ENCODE assay signal across 1 cellular context in the genomic region with DNA sequence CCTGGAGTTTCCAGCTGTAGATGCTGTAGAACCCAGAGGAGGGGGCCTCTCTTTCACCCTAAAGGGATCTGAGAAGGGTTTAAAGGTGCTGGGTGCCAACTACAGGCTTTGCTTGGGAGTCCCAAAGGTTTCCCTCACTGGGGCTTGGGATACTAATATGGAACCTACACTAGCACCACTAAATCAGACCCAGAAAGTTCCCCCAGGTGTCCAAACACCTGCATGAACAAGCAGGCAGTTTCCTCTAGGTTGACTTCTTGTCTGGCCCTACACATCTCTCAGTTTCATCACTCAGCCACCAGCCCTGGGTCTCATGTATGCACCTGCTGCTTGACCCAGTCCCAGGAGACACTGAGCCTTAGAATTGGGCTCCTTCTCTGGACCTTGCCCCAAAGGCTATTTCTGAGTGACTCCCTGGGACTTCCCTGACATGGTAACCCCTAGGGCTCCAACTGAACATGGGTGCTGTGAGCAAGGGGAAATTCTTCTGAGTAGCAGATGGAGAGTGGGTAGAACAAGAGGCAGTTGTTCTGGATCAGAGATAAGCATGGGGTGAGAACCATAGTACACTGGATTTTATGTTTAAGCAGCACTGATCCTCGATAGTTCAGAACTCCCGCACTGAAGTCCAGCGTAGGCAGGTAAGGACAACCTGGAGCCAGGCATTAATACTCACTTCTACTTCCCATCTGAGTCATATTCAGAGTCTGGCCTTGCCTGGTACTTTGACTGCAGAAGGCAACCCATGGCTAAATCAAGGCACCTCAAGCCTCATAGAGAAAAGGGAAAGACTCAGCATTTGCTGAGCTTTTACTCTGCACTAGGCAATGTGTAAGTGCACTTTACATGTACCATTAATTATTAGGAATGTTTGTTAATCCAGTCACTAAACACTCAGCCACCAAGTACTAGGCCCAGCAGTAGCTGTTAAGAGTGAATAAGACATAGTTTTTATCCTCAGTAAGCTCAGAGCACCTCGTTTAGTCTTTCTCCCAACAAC.
TF ChIP-seq lines count a peak whose summit lies in the region.

No MANE protein-coding gene starts in this region.

TF ChIP-seq in HepG2, 621 proteins besides CTCF, POLR2A, EP300 and RAD21 (continued from another document and continues in another):
- TF ChIP-seq, protein P1, sequence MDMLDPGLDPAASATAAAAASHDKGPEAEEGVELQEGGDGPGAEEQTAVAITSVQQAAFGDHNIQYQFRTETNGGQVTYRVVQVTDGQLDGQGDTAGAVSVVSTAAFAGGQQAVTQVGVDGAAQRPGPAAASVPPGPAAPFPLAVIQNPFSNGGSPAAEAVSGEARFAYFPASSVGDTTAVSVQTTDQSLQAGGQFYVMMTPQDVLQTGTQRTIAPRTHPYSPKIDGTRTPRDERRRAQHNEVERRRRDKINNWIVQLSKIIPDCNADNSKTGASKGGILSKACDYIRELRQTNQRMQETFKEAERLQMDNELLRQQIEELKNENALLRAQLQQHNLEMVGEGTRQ (IDR thresholded peaks at IDR 0.05; ENCODE audit: low read depth, low read length) = no peak
- TF ChIP-seq, protein P1 (CRISPR knock-in tag; IDR thresholded peaks at IDR 0.05; ENCODE audit: borderline replicate concordance) = 0 out of 2 replicates have a peak, but pooled peaks have one; percentile 7
- TF ChIP-seq ZNF652 (CRISPR knock-in tag; IDR thresholded peaks at IDR 0.05; ENCODE audit: borderline replicate concordance, low read depth) (no peak), WIZ (CRISPR knock-in tag; IDR thresholded peaks at IDR 0.05) (no peak), THAP9 (CRISPR knock-in tag; IDR thresholded peaks at IDR 0.05; ENCODE audit: borderline replicate concordance) (no peak), ZNF510 (CRISPR knock-in tag; IDR thresholded peaks at IDR 0.05; ENCODE audit: low read depth) (no peak; the same call in 1 of the 2 replicates), ZNF24 (IDR thresholded peaks at IDR 0.05) (no peak), RFXANK (CRISPR knock-in tag; IDR thresholded peaks at IDR 0.05) (no peak), ZC3H4 (CRISPR knock-in tag; IDR thresholded peaks at IDR 0.05; ENCODE audit: borderline replicate concordance) (0 out of 2 replicates have a peak, but pooled peaks have one; percentile 29), PLSCR1 (CRISPR knock-in tag; IDR thresholded peaks at IDR 0.05; ENCODE audit: borderline replicate concordance) (no peak), GABPA (IDR thresholded peaks at IDR 0.05; ENCODE audit: low read depth, low read length) (no peak), GABPA (CRISPR knock-in tag; IDR thresholded peaks at IDR 0.05; ENCODE audit: low read depth) (no peak), KMT2A (CRISPR knock-in tag; IDR thresholded peaks at IDR 0.05) (no peak), ZBTB39 (CRISPR knock-in tag; IDR thresholded peaks at IDR 0.05) (no peak; the same call in 1 of the 2 replicates), RBM39 (IDR thresholded peaks at IDR 0.05; ENCODE audit: low read depth, low read length, poor library complexity, severe bottlenecking) (no peak), ZBTB7A (CRISPR knock-in tag; IDR thresholded peaks at IDR 0.05) (no peak; the same call in 1 of the 2 replicates), ZNF274 (CRISPR knock-in tag; IDR thresholded peaks at IDR 0.05) (peak; percentile 81), ZBTB7B (CRISPR knock-in tag; IDR thresholded peaks at IDR 0.05) (no peak), FOXK2 (IDR thresholded peaks at IDR 0.05) (no peak), GATA4 (IDR thresholded peaks at IDR 0.05; ENCODE audit: borderline replicate concordance, low read depth) (no peak), ZBTB25 (CRISPR knock-in tag; IDR thresholded peaks at IDR 0.05) (no peak), ZNF780A (CRISPR knock-in tag; IDR thresholded peaks at IDR 0.05) (no peak), ZNF343 (CRISPR knock-in tag; IDR thresholded peaks at IDR 0.05) (no peak), FOSL2 (CRISPR knock-in tag; IDR thresholded peaks at IDR 0.05) (no peak)
- TF ChIP-seq, protein P2, sequence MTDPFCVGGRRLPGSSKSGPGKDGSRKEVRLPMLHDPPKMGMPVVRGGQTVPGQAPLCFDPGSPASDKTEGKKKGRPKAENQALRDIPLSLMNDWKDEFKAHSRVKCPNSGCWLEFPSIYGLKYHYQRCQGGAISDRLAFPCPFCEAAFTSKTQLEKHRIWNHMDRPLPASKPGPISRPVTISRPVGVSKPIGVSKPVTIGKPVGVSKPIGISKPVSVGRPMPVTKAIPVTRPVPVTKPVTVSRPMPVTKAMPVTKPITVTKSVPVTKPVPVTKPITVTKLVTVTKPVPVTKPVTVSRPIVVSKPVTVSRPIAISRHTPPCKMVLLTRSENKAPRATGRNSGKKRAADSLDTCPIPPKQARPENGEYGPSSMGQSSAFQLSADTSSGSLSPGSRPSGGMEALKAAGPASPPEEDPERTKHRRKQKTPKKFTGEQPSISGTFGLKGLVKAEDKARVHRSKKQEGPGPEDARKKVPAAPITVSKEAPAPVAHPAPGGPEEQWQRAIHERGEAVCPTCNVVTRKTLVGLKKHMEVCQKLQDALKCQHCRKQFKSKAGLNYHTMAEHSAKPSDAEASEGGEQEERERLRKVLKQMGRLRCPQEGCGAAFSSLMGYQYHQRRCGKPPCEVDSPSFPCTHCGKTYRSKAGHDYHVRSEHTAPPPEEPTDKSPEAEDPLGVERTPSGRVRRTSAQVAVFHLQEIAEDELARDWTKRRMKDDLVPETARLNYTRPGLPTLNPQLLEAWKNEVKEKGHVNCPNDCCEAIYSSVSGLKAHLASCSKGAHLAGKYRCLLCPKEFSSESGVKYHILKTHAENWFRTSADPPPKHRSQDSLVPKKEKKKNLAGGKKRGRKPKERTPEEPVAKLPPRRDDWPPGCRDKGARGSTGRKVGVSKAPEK (CRISPR knock-in tag; IDR thresholded peaks at IDR 0.05; ENCODE audit: borderline replicate concordance) = no peak
- TF ChIP-seq, protein P3, sequence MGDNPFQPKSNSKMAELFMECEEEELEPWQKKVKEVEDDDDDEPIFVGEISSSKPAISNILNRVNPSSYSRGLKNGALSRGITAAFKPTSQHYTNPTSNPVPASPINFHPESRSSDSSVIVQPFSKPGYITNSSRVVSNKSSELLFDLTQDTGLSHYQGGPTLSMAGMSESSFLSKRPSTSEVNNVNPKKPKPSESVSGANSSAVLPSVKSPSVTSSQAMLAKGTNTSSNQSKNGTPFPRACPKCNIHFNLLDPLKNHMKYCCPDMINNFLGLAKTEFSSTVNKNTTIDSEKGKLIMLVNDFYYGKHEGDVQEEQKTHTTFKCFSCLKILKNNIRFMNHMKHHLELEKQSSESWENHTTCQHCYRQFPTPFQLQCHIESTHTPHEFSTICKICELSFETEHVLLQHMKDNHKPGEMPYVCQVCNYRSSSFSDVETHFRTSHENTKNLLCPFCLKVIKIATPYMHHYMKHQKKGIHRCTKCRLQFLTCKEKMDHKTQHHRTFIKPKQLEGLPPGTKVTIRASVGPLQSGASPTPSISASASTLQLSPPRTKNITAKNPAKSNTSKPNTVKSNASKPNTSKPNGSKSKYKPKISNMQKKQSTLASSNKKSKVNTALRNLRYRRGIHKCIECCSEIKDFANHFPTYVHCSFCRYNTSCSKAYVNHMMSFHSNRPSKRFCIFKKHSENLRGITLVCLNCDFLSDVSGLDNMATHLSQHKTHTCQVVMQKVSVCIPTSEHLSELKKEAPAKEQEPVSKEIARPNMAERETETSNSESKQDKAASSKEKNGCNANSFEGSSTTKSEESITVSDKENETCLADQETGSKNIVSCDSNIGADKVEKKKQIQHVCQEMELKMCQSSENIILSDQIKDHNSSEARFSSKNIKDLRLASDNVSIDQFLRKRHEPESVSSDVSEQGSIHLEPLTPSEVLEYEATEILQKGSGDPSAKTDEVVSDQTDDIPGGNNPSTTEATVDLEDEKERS (CRISPR knock-in tag; IDR thresholded peaks at IDR 0.05) = no peak
- TF ChIP-seq, protein P4, sequence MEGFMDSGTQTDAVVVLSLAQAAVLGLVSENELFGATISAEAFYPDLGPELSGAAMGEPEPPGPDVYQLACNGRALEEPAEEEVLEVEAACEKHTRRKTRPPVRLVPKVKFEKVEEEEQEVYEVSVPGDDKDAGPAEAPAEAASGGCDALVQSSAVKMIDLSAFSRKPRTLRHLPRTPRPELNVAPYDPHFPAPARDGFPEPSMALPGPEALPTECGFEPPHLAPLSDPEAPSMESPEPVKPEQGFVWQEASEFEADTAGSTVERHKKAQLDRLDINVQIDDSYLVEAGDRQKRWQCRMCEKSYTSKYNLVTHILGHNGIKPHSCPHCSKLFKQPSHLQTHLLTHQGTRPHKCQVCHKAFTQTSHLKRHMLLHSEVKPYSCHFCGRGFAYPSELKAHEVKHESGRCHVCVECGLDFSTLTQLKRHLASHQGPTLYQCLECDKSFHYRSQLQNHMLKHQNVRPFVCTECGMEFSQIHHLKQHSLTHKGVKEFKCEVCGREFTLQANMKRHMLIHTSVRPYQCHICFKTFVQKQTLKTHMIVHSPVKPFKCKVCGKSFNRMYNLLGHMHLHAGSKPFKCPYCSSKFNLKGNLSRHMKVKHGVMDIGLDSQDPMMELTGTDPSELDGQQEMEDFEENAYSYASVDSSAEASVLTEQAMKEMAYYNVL (CRISPR knock-in tag; IDR thresholded peaks at IDR 0.05; ENCODE audit: borderline replicate concordance) = no peak
- TF ChIP-seq, protein P5, sequence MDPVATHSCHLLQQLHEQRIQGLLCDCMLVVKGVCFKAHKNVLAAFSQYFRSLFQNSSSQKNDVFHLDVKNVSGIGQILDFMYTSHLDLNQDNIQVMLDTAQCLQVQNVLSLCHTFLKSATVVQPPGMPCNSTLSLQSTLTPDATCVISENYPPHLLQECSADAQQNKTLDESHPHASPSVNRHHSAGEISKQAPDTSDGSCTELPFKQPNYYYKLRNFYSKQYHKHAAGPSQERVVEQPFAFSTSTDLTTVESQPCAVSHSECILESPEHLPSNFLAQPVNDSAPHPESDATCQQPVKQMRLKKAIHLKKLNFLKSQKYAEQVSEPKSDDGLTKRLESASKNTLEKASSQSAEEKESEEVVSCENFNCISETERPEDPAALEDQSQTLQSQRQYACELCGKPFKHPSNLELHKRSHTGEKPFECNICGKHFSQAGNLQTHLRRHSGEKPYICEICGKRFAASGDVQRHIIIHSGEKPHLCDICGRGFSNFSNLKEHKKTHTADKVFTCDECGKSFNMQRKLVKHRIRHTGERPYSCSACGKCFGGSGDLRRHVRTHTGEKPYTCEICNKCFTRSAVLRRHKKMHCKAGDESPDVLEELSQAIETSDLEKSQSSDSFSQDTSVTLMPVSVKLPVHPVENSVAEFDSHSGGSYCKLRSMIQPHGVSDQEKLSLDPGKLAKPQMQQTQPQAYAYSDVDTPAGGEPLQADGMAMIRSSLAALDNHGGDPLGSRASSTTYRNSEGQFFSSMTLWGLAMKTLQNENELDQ (CRISPR knock-in tag; IDR thresholded peaks at IDR 0.05; ENCODE audit: borderline replicate concordance) = no peak
